1 cellular context compared by ENCODE assay signal in the genomic region with DNA sequence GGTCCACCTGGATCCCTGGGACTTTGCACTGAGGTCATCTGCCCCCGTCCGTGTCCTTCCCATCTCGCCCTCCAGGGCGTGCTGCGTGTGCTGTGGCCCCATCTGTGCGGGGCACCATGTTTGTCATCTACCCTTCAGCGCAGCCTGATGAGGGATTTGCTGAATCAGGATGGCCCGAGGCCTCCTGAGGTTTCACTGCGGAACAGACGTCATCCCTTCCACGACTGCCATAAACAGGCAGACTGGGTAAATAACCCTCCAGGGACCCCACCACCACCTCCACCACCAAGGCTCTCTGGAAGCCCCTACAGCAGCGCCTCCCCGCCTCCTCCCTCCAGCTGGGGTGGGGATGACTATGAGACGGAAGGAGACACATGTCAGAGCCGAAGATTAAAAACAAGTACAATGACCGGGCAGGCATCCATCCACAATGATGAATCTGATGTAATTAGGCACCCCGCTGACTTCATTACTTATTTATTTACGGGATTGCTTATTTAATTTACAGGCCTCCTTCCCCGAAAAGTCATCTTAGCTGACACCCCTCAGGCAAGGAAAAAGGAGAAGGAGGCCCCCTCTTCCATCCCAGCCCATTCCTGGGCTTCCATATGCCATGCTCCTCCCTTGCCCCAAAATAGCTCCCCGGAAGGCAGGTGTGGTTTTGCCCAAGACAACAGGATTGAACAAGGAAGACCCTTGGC.
A peak's percentile ranks its signal among the peaks of the same experiment; 100 is the strongest.
TF ChIP-seq lines count a peak whose summit lies in the region.

No MANE protein-coding gene starts in this region.

TF ChIP-seq in HEK293, 187 proteins besides CTCF, POLR2A, EP300 and RAD21 (continued from another document and continues in another):
- TF ChIP-seq, protein P1, sequence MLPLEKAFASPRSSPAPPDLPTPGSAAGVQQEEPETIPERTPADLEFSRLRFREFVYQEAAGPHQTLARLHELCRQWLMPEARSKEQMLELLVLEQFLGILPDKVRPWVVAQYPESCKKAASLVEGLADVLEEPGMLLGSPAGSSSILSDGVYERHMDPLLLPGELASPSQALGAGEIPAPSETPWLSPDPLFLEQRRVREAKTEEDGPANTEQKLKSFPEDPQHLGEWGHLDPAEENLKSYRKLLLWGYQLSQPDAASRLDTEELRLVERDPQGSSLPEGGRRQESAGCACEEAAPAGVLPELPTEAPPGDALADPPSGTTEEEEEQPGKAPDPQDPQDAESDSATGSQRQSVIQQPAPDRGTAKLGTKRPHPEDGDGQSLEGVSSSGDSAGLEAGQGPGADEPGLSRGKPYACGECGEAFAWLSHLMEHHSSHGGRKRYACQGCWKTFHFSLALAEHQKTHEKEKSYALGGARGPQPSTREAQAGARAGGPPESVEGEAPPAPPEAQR (tag by site-specific recombination; IDR thresholded peaks at IDR 0.05), result no peak
- no peak for TF ChIP-seq ZNF133 (tag by site-specific recombination; IDR thresholded peaks at IDR 0.05)
- TF ChIP-seq KLF16 (tag by site-specific recombination; IDR thresholded peaks at IDR 0.05), result peak; percentile 77; the same call in 1 of the 2 replicates
- TF ChIP-seq GLIS1 (tag by site-specific recombination; IDR thresholded peaks at IDR 0.05), result peak; percentile 99
- no peak for TF ChIP-seq TCF7L2 (IDR thresholded peaks at IDR 0.05; ENCODE audit: borderline replicate concordance, low read depth, low read length)
- peak; percentile 72 for TF ChIP-seq TRIM28 (IDR thresholded peaks at IDR 0.05; ENCODE audit: borderline replicate concordance, low read length)
- no peak for TF ChIP-seq ZNF48 (tag by site-specific recombination; IDR thresholded peaks at IDR 0.05)
- no peak for TF ChIP-seq HOXC10 (CRISPR knock-in tag; IDR thresholded peaks at IDR 0.05)
- TF ChIP-seq, protein P2, sequence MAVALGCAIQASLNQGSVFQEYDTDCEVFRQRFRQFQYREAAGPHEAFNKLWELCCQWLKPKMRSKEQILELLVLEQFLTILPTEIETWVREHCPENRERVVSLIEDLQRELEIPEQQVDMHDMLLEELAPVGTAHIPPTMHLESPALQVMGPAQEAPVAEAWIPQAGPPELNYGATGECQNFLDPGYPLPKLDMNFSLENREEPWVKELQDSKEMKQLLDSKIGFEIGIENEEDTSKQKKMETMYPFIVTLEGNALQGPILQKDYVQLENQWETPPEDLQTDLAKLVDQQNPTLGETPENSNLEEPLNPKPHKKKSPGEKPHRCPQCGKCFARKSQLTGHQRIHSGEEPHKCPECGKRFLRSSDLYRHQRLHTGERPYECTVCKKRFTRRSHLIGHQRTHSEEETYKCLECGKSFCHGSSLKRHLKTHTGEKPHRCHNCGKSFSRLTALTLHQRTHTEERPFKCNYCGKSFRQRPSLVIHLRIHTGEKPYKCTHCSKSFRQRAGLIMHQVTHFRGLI (tag by site-specific recombination; IDR thresholded peaks at IDR 0.05), result no peak
- TF ChIP-seq ZNF311 (tag by site-specific recombination; IDR thresholded peaks at IDR 0.05; ENCODE audit: borderline replicate concordance), result no peak
- no peak for TF ChIP-seq ZNF169 (tag by site-specific recombination; IDR thresholded peaks at IDR 0.05)
- peak; percentile 91 for TF ChIP-seq GLIS2 (tag by site-specific recombination; IDR thresholded peaks at IDR 0.05)
- no peak for TF ChIP-seq ZNF266 (tag by site-specific recombination; IDR thresholded peaks at IDR 0.05; ENCODE audit: low read depth)
- TF ChIP-seq SCRT1 (tag by site-specific recombination; IDR thresholded peaks at IDR 0.05; ENCODE audit: borderline replicate concordance), result no peak
- TF ChIP-seq PRDM1 (tag by site-specific recombination; IDR thresholded peaks at IDR 0.05), result no peak
- TF ChIP-seq, protein P3, sequence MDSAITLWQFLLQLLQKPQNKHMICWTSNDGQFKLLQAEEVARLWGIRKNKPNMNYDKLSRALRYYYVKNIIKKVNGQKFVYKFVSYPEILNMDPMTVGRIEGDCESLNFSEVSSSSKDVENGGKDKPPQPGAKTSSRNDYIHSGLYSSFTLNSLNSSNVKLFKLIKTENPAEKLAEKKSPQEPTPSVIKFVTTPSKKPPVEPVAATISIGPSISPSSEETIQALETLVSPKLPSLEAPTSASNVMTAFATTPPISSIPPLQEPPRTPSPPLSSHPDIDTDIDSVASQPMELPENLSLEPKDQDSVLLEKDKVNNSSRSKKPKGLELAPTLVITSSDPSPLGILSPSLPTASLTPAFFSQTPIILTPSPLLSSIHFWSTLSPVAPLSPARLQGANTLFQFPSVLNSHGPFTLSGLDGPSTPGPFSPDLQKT (IDR thresholded peaks at IDR 0.05; ENCODE audit: borderline replicate concordance, low read depth, low read length), result no peak
- TF ChIP-seq, protein P4, sequence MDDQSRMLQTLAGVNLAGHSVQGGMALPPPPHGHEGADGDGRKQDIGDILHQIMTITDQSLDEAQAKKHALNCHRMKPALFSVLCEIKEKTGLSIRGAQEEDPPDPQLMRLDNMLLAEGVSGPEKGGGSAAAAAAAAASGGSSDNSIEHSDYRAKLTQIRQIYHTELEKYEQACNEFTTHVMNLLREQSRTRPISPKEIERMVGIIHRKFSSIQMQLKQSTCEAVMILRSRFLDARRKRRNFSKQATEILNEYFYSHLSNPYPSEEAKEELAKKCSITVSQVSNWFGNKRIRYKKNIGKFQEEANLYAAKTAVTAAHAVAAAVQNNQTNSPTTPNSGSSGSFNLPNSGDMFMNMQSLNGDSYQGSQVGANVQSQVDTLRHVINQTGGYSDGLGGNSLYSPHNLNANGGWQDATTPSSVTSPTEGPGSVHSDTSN (CRISPR knock-in tag; IDR thresholded peaks at IDR 0.05), result no peak
- 0 out of 2 replicates have a peak, but pooled peaks have one; percentile 8 for TF ChIP-seq SCRT2 (tag by site-specific recombination; IDR thresholded peaks at IDR 0.05)
- no peak for TF ChIP-seq ZNF544 (tag by site-specific recombination; IDR thresholded peaks at IDR 0.05)
- TF ChIP-seq ZBTB1 (tag by site-specific recombination; IDR thresholded peaks at IDR 0.05), result peak; percentile 62; the same call in 1 of the 2 replicates
- peak; percentile 98 for TF ChIP-seq ZIC2 (tag by site-specific recombination; IDR thresholded peaks at IDR 0.05)
- no peak for TF ChIP-seq ZNF621 (tag by site-specific recombination; IDR thresholded peaks at IDR 0.05)
- TF ChIP-seq ZNF155 (tag by site-specific recombination; IDR thresholded peaks at IDR 0.05), result no peak
- no peak for TF ChIP-seq ZNF585B (tag by site-specific recombination; IDR thresholded peaks at IDR 0.05)
- TF ChIP-seq, protein P5, sequence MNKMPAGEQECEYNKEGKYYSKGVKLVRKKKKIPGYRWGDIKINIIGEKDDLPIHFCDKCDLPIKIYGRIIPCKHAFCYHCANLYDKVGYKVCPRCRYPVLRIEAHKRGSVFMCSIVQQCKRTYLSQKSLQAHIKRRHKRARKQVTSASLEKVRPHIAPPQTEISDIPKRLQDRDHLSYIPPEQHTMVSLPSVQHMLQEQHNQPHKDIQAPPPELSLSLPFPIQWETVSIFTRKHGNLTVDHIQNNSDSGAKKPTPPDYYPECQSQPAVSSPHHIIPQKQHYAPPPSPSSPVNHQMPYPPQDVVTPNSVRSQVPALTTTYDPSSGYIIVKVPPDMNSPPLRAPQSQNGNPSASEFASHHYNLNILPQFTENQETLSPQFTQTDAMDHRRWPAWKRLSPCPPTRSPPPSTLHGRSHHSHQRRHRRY (tag by site-specific recombination; IDR thresholded peaks at IDR 0.05), result no peak
- TF ChIP-seq ZSCAN16 (tag by site-specific recombination; IDR thresholded peaks at IDR 0.05), result no peak
- TF ChIP-seq ZFP69B (tag by site-specific recombination; IDR thresholded peaks at IDR 0.05), result peak; percentile 93
- no peak for TF ChIP-seq ZFP41 (tag by site-specific recombination; IDR thresholded peaks at IDR 0.05; ENCODE audit: borderline replicate concordance)
- TF ChIP-seq, protein P6, sequence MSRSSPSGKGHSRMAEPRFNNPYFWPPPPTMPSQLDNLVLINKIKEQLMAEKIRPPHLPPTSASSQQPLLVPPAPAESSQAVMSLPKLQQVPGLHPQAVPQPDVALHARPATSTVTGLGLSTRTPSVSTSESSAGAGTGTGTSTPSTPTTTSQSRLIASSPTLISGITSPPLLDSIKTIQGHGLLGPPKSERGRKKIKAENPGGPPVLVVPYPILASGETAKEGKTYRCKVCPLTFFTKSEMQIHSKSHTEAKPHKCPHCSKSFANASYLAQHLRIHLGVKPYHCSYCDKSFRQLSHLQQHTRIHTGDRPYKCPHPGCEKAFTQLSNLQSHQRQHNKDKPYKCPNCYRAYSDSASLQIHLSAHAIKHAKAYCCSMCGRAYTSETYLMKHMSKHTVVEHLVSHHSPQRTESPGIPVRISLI (tag by site-specific recombination; IDR thresholded peaks at IDR 0.05), result no peak
- TF ChIP-seq ZNF37A (tag by site-specific recombination; IDR thresholded peaks at IDR 0.05), result no peak
- TF ChIP-seq, protein P7, sequence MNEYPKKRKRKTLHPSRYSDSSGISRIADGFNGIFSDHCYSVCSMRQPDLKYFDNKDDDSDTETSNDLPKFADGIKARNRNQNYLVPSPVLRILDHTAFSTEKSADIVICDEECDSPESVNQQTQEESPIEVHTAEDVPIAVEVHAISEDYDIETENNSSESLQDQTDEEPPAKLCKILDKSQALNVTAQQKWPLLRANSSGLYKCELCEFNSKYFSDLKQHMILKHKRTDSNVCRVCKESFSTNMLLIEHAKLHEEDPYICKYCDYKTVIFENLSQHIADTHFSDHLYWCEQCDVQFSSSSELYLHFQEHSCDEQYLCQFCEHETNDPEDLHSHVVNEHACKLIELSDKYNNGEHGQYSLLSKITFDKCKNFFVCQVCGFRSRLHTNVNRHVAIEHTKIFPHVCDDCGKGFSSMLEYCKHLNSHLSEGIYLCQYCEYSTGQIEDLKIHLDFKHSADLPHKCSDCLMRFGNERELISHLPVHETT (tag by site-specific recombination; IDR thresholded peaks at IDR 0.05), result peak; percentile 91
- TF ChIP-seq ZNF394 (tag by site-specific recombination; IDR thresholded peaks at IDR 0.05; ENCODE audit: borderline replicate concordance), result no peak; the same call in 1 of the 2 replicates
- TF ChIP-seq, protein P8, sequence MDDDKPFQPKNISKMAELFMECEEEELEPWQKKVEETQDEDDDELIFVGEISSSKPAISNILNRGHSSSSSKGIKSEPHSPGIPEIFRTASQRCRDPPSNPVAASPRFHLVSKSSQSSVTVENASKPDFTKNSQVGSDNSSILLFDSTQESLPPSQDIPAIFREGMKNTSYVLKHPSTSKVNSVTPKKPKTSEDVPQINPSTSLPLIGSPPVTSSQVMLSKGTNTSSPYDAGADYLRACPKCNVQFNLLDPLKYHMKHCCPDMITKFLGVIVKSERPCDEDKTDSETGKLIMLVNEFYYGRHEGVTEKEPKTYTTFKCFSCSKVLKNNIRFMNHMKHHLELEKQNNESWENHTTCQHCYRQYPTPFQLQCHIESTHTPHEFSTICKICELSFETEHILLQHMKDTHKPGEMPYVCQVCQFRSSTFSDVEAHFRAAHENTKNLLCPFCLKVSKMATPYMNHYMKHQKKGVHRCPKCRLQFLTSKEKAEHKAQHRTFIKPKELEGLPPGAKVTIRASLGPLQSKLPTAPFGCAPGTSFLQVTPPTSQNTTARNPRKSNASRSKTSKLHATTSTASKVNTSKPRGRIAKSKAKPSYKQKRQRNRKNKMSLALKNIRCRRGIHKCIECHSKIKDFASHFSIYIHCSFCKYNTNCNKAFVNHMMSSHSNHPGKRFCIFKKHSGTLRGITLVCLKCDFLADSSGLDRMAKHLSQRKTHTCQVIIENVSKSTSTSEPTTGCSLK (tag by site-specific recombination; IDR thresholded peaks at IDR 0.05), result no peak
- TF ChIP-seq, protein P9, sequence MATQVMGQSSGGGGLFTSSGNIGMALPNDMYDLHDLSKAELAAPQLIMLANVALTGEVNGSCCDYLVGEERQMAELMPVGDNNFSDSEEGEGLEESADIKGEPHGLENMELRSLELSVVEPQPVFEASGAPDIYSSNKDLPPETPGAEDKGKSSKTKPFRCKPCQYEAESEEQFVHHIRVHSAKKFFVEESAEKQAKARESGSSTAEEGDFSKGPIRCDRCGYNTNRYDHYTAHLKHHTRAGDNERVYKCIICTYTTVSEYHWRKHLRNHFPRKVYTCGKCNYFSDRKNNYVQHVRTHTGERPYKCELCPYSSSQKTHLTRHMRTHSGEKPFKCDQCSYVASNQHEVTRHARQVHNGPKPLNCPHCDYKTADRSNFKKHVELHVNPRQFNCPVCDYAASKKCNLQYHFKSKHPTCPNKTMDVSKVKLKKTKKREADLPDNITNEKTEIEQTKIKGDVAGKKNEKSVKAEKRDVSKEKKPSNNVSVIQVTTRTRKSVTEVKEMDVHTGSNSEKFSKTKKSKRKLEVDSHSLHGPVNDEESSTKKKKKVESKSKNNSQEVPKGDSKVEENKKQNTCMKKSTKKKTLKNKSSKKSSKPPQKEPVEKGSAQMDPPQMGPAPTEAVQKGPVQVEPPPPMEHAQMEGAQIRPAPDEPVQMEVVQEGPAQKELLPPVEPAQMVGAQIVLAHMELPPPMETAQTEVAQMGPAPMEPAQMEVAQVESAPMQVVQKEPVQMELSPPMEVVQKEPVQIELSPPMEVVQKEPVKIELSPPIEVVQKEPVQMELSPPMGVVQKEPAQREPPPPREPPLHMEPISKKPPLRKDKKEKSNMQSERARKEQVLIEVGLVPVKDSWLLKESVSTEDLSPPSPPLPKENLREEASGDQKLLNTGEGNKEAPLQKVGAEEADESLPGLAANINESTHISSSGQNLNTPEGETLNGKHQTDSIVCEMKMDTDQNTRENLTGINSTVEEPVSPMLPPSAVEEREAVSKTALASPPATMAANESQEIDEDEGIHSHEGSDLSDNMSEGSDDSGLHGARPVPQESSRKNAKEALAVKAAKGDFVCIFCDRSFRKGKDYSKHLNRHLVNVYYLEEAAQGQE (tag by site-specific recombination; IDR thresholded peaks at IDR 0.05), result no peak
- TF ChIP-seq, protein P10, sequence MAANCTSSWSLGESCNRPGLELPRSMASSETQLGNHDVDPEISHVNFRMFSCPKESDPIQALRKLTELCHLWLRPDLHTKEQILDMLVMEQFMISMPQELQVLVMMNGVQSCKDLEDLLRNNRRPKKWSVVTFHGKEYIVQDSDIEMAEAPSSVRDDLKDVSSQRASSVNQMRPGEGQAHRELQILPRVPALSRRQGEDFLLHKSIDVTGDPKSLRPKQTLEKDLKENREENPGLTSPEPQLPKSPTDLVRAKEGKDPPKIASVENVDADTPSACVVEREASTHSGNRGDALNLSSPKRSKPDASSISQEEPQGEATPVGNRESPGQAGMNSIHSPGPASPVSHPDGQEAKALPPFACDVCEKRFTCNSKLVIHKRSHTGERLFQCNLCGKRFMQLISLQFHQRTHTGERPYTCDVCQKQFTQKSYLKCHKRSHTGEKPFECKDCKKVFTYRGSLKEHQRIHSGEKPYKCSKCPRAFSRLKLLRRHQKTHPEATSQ (tag by site-specific recombination; IDR thresholded peaks at IDR 0.05), result no peak
- peak; percentile 71 for TF ChIP-seq ZNF335 (tag by site-specific recombination; conservative IDR thresholded peaks at IDR 0.05)
- no peak for TF ChIP-seq ZNF501 (tag by site-specific recombination; IDR thresholded peaks at IDR 0.05)
- TF ChIP-seq ZNF555 (tag by site-specific recombination; conservative IDR thresholded peaks at IDR 0.05), result no peak
